In genomic region chr18:8820701-8821465, GRCh38 we compare ENCODE assay signal across 26 cellular contexts.
DNase-seq lines count a peak whose midpoint lies in the region; ATAC-seq and TF ChIP-seq lines count a peak whose summit lies in the region.
"Had no signal": no experiment of that assay in that cellular context is flagged by ENCODE, and none has a peak within 500 bp of the region (broad histone marks: within the 10 kb centered on the region; RNA-seq: fewer than 3 reads in every experiment).

No MANE protein-coding gene starts in this region.

- ATAC-seq in IMR-90 (ENCODE audit: low read depth), result 0 out of 2 replicates have a peak, but pooled peaks have one; percentile 26
- no peak for ATAC-seq in stimulated activated naive B cell treated with anti-CD40 and anti-IgM and Interleukin-4, amounts not matched to agents 10 μg/mL and 1 μg/mL and 100 μg/mL, for 72 hours (replicated peaks)
- ATAC-seq: GM12878, HepG2, Panc1 had no signal

- no peaks in the 10 kb centered on the region for H3K9me3 Mint-ChIP-seq in stimulated activated naive B cell treated with anti-CD40 and anti-IgM and Interleukin-4, amounts not matched to agents 10 μg/mL and 1 μg/mL and 100 μg/mL, for 72 hours
- H3K9me3 Mint-ChIP-seq: CD4-positive, alpha-beta T cell had no signal

- no peaks in the 10 kb centered on the region for H3K27me3 Mint-ChIP-seq in stimulated activated naive B cell treated with anti-CD40 and anti-IgM and Interleukin-4, amounts not matched to agents 10 μg/mL and 1 μg/mL and 100 μg/mL, for 72 hours
- H3K27me3 Mint-ChIP-seq: CD4-positive, alpha-beta T cell had no signal

- H3K4me1 ChIP-seq in IMR-90 (ENCODE audit: control insufficient read depth, insufficient read depth, low read length) (peaks cover 9% of the 10 kb centered on the region), mesenchymal stem cell (ENCODE audit: control insufficient read depth, insufficient read depth, low read depth, low read length) (peaks cover 9% of the 10 kb centered on the region)

- CTCF ChIA-PET in IMR-90 (lab: Yijun Ruan, JAX), result no interaction called here

- in situ Hi-C loops in IMR-90 (cut with MboI; ENCODE audit: low sequenced_read_pairs), result no loop called here

- H3K27ac ChIP-seq in IMR-90 (ENCODE audit: insufficient read depth, low read length) (peak overlapping the region; percentile 46; the same call in 1 of the 2 replicates), mesenchymal stem cell (ENCODE audit: low read length, poor library complexity, severe bottlenecking) (peak overlapping the region; percentile 1)
- H3K27ac ChIP-seq: BLaER1, HL-60 had no signal

- no peaks in the 10 kb centered on the region for H4K20me1 ChIP-seq in IMR-90 (ENCODE audit: insufficient read depth, low read length)

- H3K23ac ChIP-seq in IMR-90 (ENCODE audit: low read depth, low read length) (peak overlapping the region; percentile 71), mesenchymal stem cell (ENCODE audit: low read length in 2 of 2) (no peak overlapping the region)

- peak overlapping the region; percentile 21 for H3K27ac Mint-ChIP-seq in stimulated activated naive B cell treated with anti-CD40 and anti-IgM and Interleukin-4, amounts not matched to agents 10 μg/mL and 1 μg/mL and 100 μg/mL, for 72 hours
- H3K27ac Mint-ChIP-seq: CD4-positive, alpha-beta T cell had no signal

- H3K18ac ChIP-seq in IMR-90 (ENCODE audit: low read depth, low read length) (peak overlapping the region; percentile 45), mesenchymal stem cell (ENCODE audit: low read depth in 1 of 2, low read length in 2 of 2) (peak overlapping the region in 1 of 2 experiments; percentile 14)

- dilution Hi-C loops in IMR-90 (cut with HindIII; ENCODE audit: low sequenced_read_pairs, unreplicated experiment), result no loop called here

- H4K5ac ChIP-seq in IMR-90 (ENCODE audit: low read depth, low read length), result peak overlapping the region; percentile 70

- BruUV-seq in IMR-90 (replicated peaks; lab: Mats Ljungman, UMichigan), result no TSS peak

- H2AK9ac ChIP-seq in IMR-90 (replicated peaks; ENCODE audit: low read depth, low read length, poor library complexity), result peak overlapping the region; percentile 52

- H3K4me2 ChIP-seq in IMR-90 (ENCODE audit: low read depth, low read length) (no peak overlapping the region), mesenchymal stem cell (ENCODE audit: low read length, poor library complexity, severe bottlenecking) (no peak overlapping the region)
- H3K4me2 ChIP-seq: BLaER1 had no signal

- no peak for TF ChIP-seq POLR2A in IMR-90 (IDR thresholded peaks at IDR 0.05; ENCODE audit: low read depth, low read length)

- H3K4me1 Mint-ChIP-seq in stimulated activated naive B cell treated with anti-CD40 and anti-IgM and Interleukin-4, amounts not matched to agents 10 μg/mL and 1 μg/mL and 100 μg/mL, for 72 hours, result peaks cover 0 to 2% of the 10 kb centered on the region in 2 donors

- H3K9me1 ChIP-seq in IMR-90 (ENCODE audit: insufficient read depth, low read length), result peaks cover 22% of the 10 kb centered on the region

- H2BK120ac ChIP-seq in IMR-90 (ENCODE audit: low read depth, low read length) (peak overlapping the region; percentile 17), mesenchymal stem cell (ENCODE audit: low read depth, low read length) (no peak overlapping the region)

- H2AK5ac ChIP-seq in IMR-90 (ENCODE audit: low read depth, low read length), result peak overlapping the region; percentile 66; the same call in 1 of the 2 replicates
- no peak overlapping the region for H2AK5ac ChIP-seq in mesenchymal stem cell (ENCODE audit: low read length, severe bottlenecking)

- H4K8ac ChIP-seq in IMR-90 (ENCODE audit: low read depth in 2 of 2, low read length in 2 of 2) (peak overlapping the region; percentile 13 to 68; a peak in 2 of 4 replicates), mesenchymal stem cell (ENCODE audit: low read length) (peak overlapping the region; percentile 19)

- H4K91ac ChIP-seq in IMR-90 (ENCODE audit: insufficient read depth, low read depth, low read length), result peak overlapping the region; percentile 50
- no peak overlapping the region for H4K91ac ChIP-seq in mesenchymal stem cell (ENCODE audit: low read length)

- TF ChIP-seq RAD21 in IMR-90 (IDR thresholded peaks at IDR 0.05; ENCODE audit: low read length), result no peak

- peaks cover 70% of the 10 kb centered on the region for H3K36me3 ChIP-seq in IMR-90 (ENCODE audit: control insufficient read depth, insufficient read depth, low read length)
- H3K36me3 ChIP-seq in mesenchymal stem cell (ENCODE audit: control insufficient read depth in 1 of 2, insufficient read depth in 2 of 2, low read depth in 1 of 2, low read length in 2 of 2), result peaks cover 62 to 98% of the 10 kb centered on the region in 2 experiments

- no peak overlapping the region for H3K4me3 ChIP-seq in IMR-90 (ENCODE audit: insufficient read depth, low read depth, low read length)
- H3K4me3 ChIP-seq in mesenchymal stem cell (ENCODE audit: insufficient read depth in 1 of 2, low read depth in 1 of 2, low read length in 2 of 2), result no peak overlapping the region
- H3K4me3 ChIP-seq: BLaER1, GM12878 had no signal

- peak overlapping the region; percentile 76 for H2BK5ac ChIP-seq in IMR-90 (ENCODE audit: low read depth, low read length, poor library complexity, severe bottlenecking)
- H2BK5ac ChIP-seq in mesenchymal stem cell (ENCODE audit: low read depth, low read length, poor library complexity, severe bottlenecking), result no peak overlapping the region

- 83% methylated on average over 4 of the region's 10 CpGs; no CpG with 5 or more reads in 1 of the 2 experiments for WGBS in IMR-90 (ENCODE audit: extremely low coverage in 2 of 2, insufficient read length in 1 of 2), 2 experiments
- WGBS in mesenchymal stem cell, result 76% methylated on average over 9 of the region's 10 CpGs

- H2BK15ac ChIP-seq in IMR-90 (ENCODE audit: low read depth, low read length) (peak overlapping the region; percentile 49; the same call in 2 of the 3 replicates), mesenchymal stem cell (ENCODE audit: low read depth, poor library complexity, severe bottlenecking) (peak overlapping the region; percentile 26)

- H3K27me3 ChIP-seq in IMR-90 (ENCODE audit: control insufficient read depth, insufficient read depth, low read length), result no peaks in the 10 kb centered on the region
- H3K27me3 ChIP-seq in mesenchymal stem cell (ENCODE audit: control insufficient read depth in 1 of 2, insufficient read depth in 1 of 2, low read length in 2 of 2), result no peaks in the 10 kb centered on the region
- H3K27me3 ChIP-seq: BLaER1 had no signal

- H3K9me3 ChIP-seq in IMR-90 (ENCODE audit: control insufficient read depth, insufficient read depth, low read length) (no peaks in the 10 kb centered on the region), mesenchymal stem cell (ENCODE audit: control insufficient read depth, low read length) (no peaks in the 10 kb centered on the region)
- H3K9me3 ChIP-seq: BLaER1 had no signal

- TF ChIP-seq CTCF in IMR-90 (conservative IDR thresholded peaks at IDR 0.05; ENCODE audit: low read depth, low read length), result no peak

- POLR2A ChIA-PET in IMR-90 (lab: Charles Lee; ENCODE audit: unreplicated experiment), result no interaction called here

- H2BK12ac ChIP-seq in mesenchymal stem cell (ENCODE audit: low read length in 2 of 2), result peak overlapping the region in 1 of 2 experiments; percentile 23

- peaks cover 2 to 8% of the 10 kb centered on the region in 2 donors for H3K36me3 Mint-ChIP-seq in stimulated activated naive B cell treated with anti-CD40 and anti-IgM and Interleukin-4, amounts not matched to agents 10 μg/mL and 1 μg/mL and 100 μg/mL, for 72 hours

- no peak overlapping the region for H3K56ac ChIP-seq in IMR-90 (ENCODE audit: extremely low read depth, insufficient read depth, low read length)

- H3K9ac ChIP-seq in IMR-90 (ENCODE audit: low read depth, low read length), result 0 out of 2 replicates have a peak overlapping the region, but pooled peaks have one; percentile 2
- H3K9ac ChIP-seq in mesenchymal stem cell (ENCODE audit: low read length), result no peak overlapping the region
- H3K9ac ChIP-seq: BLaER1 had no signal

- peak overlapping the region; percentile 54 for H3K4ac ChIP-seq in IMR-90 (ENCODE audit: low read depth, low read length)
- peak overlapping the region in 1 of 2 experiments; percentile 6 for H3K4ac ChIP-seq in mesenchymal stem cell (ENCODE audit: low read depth in 1 of 2, low read length in 2 of 2)

- peaks cover 34 to 64% of the 10 kb centered on the region in 2 experiments for H3K79me1 ChIP-seq in IMR-90 (ENCODE audit: low read depth in 1 of 2, low read length in 2 of 2)
- peaks cover 30% of the 10 kb centered on the region for H3K79me1 ChIP-seq in mesenchymal stem cell (replicated peaks; ENCODE audit: low read length, poor library complexity, severe bottlenecking)

- DNase-seq in IMR-90, result no peak
- DNase-seq in cerebellar cortex (ENCODE audit: low spot score), result peak; percentile 20
- DNase-seq in mesenchymal stem cell, result no peak
- no peak for DNase-seq in stimulated activated naive B cell treated with anti-CD40 and anti-IgM and Interleukin-4, amounts not matched to agents 10 μg/mL and 1 μg/mL and 100 μg/mL, for 72 hours
- no peak for DNase-seq in activated CD8-positive, alpha-beta memory T cell treated with anti-CD3 and anti-CD28 coated beads for 24 hours
- DNase-seq in SW 1271 (lab: John Stamatoyannopoulos, UW), result no peak
- DNase-seq in NCI-H2171 (lab: John Stamatoyannopoulos, UW), result no peak
- DNase-seq: CD4-positive, alpha-beta T cell; COR-L47; DMS79; H7; KBM-7; MM.1S; NCI-H1048; NCI-H1436; NCI-H187 treated with DMSO at 0.1 percent for 48 hours; NCI-H2107; NCI-H2227 treated with DMSO at 0.1 percent for 48 hours; NCI-H510A; NCI-H748 treated with DMSO at 0.1 percent for 48 hours; NK-92 treated with Interleukin-12 subunit alpha and Interleukin-12 subunit beta, amount 100 ng/mL, for 24 hours had no signal

- peak overlapping the region; percentile 69 for H3K14ac ChIP-seq in IMR-90 (replicated peaks; ENCODE audit: low read depth, low read length)
- no peak overlapping the region for H3K14ac ChIP-seq in mesenchymal stem cell (ENCODE audit: low read length in 2 of 2)

- peak overlapping the region; percentile 66 for H2BK20ac ChIP-seq in IMR-90 (ENCODE audit: low read depth, low read length)

- H3K4me3 Mint-ChIP-seq in stimulated activated naive B cell treated with anti-CD40 and anti-IgM and Interleukin-4, amounts not matched to agents 10 μg/mL and 1 μg/mL and 100 μg/mL, for 72 hours, result no peak overlapping the region
- H3K4me3 Mint-ChIP-seq: CD4-positive, alpha-beta T cell had no signal

- intact Hi-C loops in IMR-90 (cut with micrococcal nuclease), result no loop called here

- H2AFZ ChIP-seq in IMR-90 (replicated peaks; ENCODE audit: low read length, poor library complexity) (no peak overlapping the region), mesenchymal stem cell (ENCODE audit: low read depth, low read length) (no peak overlapping the region)

TF ChIP-seq in IMR-90, 13 proteins besides CTCF, POLR2A, EP300 and RAD21 (continues in another document):
- TF ChIP-seq SMC3 (IDR thresholded peaks at IDR 0.05; ENCODE audit: low read depth, low read length) (no peak), CHD1 (IDR thresholded peaks at IDR 0.05; ENCODE audit: low read depth, low read length) (no peak), BHLHE40 (IDR thresholded peaks at IDR 0.05; ENCODE audit: low read depth, low read length) (no peak), MAFK (IDR thresholded peaks at IDR 0.05; ENCODE audit: low read depth, low read length) (no peak), NFE2L2 (IDR thresholded peaks at IDR 0.05; ENCODE audit: low read depth, low read length) (no peak), RFX5 (IDR thresholded peaks at IDR 0.05; ENCODE audit: low read depth, low read length) (no peak)
